Comparison of ENCODE assay signal across 8 cellular contexts in genomic region chr11:67826023-67826950, GRCh38.
DNase-seq lines count a peak whose midpoint lies in the region; ATAC-seq lines count a peak whose summit lies in the region.
"Not testable (repeated sequence)": the region's sequence is repeated elsewhere in the genome, so short reads cannot be mapped to it uniquely, and the experiment has no call there.

No MANE protein-coding gene starts in this region.

- DNase-seq in DMS153 treated with DMSO at 0.1 percent for 48 hours (lab: John Stamatoyannopoulos, UW; ENCODE audit: unreplicated experiment) (peak; percentile 41), MG63 (peak; percentile 71), NCI-H226 (peak; percentile 21), T-cell (peak in 9 of 34 experiments; percentile 4 to 47 (median 30)), caudate nucleus (lab: John Stamatoyannopoulos, UW) (peak in 41 of 61 donors; percentile 4 to 68 (median 32)), left ventricle myocardium superior (peak; percentile 79), mucosa of gallbladder (ENCODE audit: low spot score) (peak; percentile 38), superior temporal gyrus (ENCODE audit: extremely low spot score) (peak; percentile 49)

- H3K27ac ChIP-seq in caudate nucleus (ENCODE audit: low read depth, low read length): not testable (repeated sequence)

- POLR2A ChIA-PET in T-cell (lab: Charles Lee): not testable (repeated sequence)

- H3K4me3 Mint-ChIP-seq in T-cell: peak overlapping the region in 1 of 3 donors; percentile 39

- peaks cover 11% of the 10 kb centered on the region; the same call in 1 of the 2 replicates for H3K27me3 ChIP-seq in MG63

- H3K36me3 ChIP-seq in MG63: not testable (repeated sequence)

- H3K9me3 Mint-ChIP-seq in T-cell: not testable (repeated sequence)

- intact Hi-C loops in left ventricle myocardium superior (cut with micrococcal nuclease): not testable (repeated sequence)

- H3K27ac Mint-ChIP-seq in T-cell: peak overlapping the region; percentile 28 to 75

- H3K4me1 Mint-ChIP-seq in T-cell: peaks cover 5 to 14% (median 13%) of the 10 kb centered on the region in 3 donors

- peaks cover 43 to 50% of the 10 kb centered on the region in 2 donors for H3K27me3 Mint-ChIP-seq in T-cell

- H3K9me3 ChIP-seq in MG63: not testable (repeated sequence)

- CTCF ChIA-PET in T-cell (lab: Charles Lee): not testable (repeated sequence)

- not testable (repeated sequence) for H3K36me3 Mint-ChIP-seq in T-cell

- not testable (repeated sequence) for H3K4me3 ChIP-seq in MG63

- not testable (repeated sequence) for ATAC-seq in T-cell (replicated peaks in 1 of 4); left ventricle myocardium superior
